Comparison of ENCODE assay signal across 1 cellular context in the genomic region with DNA sequence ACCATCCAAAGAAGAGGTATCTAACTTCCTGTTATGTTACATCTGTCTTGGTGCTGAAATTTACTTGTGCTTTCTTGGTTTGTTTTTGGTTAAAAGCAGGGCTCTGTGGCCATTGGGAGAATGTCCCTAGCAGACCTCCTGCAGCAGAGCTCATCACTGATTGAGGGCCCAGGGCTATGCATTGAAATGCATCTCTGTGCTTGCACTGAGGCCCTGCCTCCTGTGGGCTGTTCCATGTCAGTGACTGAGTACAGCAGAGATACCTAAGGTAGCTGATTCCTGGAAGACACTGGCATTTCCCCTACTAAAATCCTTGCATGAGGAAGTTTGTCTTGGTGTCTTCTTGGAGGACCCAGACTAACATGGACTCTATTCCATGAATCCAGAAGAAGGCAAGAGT.
TF ChIP-seq lines count a peak whose summit lies in the region.

No MANE protein-coding gene starts in this region.

TF ChIP-seq in WTC11, 78 proteins besides CTCF, POLR2A, EP300 and RAD21 (continued from another document):
- TF ChIP-seq SOX15 (CRISPR knock-in tag; IDR thresholded peaks at IDR 0.05) = no peak
- TF ChIP-seq SMAD3 (CRISPR knock-in tag; IDR thresholded peaks at IDR 0.05; ENCODE audit: borderline replicate concordance) = no peak
- no peak for TF ChIP-seq MXD4 (CRISPR knock-in tag; IDR thresholded peaks at IDR 0.05; ENCODE audit: borderline replicate concordance)
- TF ChIP-seq, protein P1, sequence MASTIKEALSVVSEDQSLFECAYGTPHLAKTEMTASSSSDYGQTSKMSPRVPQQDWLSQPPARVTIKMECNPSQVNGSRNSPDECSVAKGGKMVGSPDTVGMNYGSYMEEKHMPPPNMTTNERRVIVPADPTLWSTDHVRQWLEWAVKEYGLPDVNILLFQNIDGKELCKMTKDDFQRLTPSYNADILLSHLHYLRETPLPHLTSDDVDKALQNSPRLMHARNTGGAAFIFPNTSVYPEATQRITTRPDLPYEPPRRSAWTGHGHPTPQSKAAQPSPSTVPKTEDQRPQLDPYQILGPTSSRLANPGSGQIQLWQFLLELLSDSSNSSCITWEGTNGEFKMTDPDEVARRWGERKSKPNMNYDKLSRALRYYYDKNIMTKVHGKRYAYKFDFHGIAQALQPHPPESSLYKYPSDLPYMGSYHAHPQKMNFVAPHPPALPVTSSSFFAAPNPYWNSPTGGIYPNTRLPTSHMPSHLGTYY (CRISPR knock-in tag; IDR thresholded peaks at IDR 0.05) = no peak
- TF ChIP-seq ZNF416 (CRISPR knock-in tag; IDR thresholded peaks at IDR 0.05) = no peak
- TF ChIP-seq STAT6 (CRISPR knock-in tag; conservative IDR thresholded peaks at IDR 0.05; ENCODE audit: low read depth) = no peak
- no peak for TF ChIP-seq NFE2L1 (CRISPR knock-in tag; IDR thresholded peaks at IDR 0.05)
TF ChIP-seq in WTC11: peak in this region for 0.
